In genomic region chr15:67838789-67839332, GRCh38 we compare ENCODE assay signal across 8 cellular contexts. TPM values are rescaled to one million over a fixed set of nuclear protein-coding genes. Genes with fewer than 3 reads are reported as not detected.
DNase-seq lines count a peak whose midpoint lies in the region; ATAC-seq and TF ChIP-seq lines count a peak whose summit lies in the region.

No MANE protein-coding gene starts in this region.

- H3K4me3 Mint-ChIP-seq in stimulated activated effector memory CD8-positive, alpha-beta T cell treated with anti-CD3 and anti-CD28 coated beads, Interleukin-12 subunit alpha, Interleukin-12 subunit beta, amount 100 ng/mL, for 72 hours, result peak overlapping the region; percentile 80

- 9% methylated on average over 25 of the region's 25 CpGs for WGBS in mammary epithelial cell (ENCODE audit: low coverage, missing lambda C conversion rate)

- no peaks in the 10 kb centered on the region for H3K9me3 ChIP-seq in mammary epithelial cell (replicated peaks; ENCODE audit: insufficient read depth, low read length)

- dilution Hi-C loops in mammary epithelial cell (cut with HindIII; ENCODE audit: low sequenced_read_pairs), result no loop called here

- intact Hi-C loops in mammary epithelial cell (cut with micrococcal nuclease) (loop anchor here (5.0 to 10.0 kb wide), 5 partner anchors 317 to 792 kb away; partner anchors contain the start of gene C15orf61), left colon (cut with DNase I, micrococcal nuclease) (loop anchor here in 1 of 2 donors (5.0 kb wide), 1 partner anchor 382 kb away; no protein-coding TSS in a partner anchor)

- H3K79me2 ChIP-seq in mammary epithelial cell (ENCODE audit: insufficient read depth, low read length), result no peaks in the 10 kb centered on the region

- in situ Hi-C loops in mammary epithelial cell (cut with MboI; ENCODE audit: low sequenced_read_pairs in 2 of 2), result loop anchor here (5.0 to 25.0 kb wide), 3 partner anchors 304 to 902 kb away; no protein-coding TSS in a partner anchor

- peaks cover 21% of the 10 kb centered on the region for H3K36me3 Mint-ChIP-seq in stimulated activated effector memory CD8-positive, alpha-beta T cell treated with anti-CD3 and anti-CD28 coated beads, Interleukin-12 subunit alpha, Interleukin-12 subunit beta, amount 100 ng/mL, for 72 hours

- H2AFZ ChIP-seq in mammary epithelial cell (ENCODE audit: low read depth, low read length), result peak overlapping the region; percentile 89

- CTCF ChIA-PET in mammary epithelial cell (lab: Charles Lee; ENCODE audit: low non-redundant PET), result interaction anchor here (0.5 kb wide), 1 partner anchor 894 kb away, joined by 4 read pairs; no protein-coding TSS in a partner anchor

- H3K27me3 ChIP-seq in mammary epithelial cell (ENCODE audit: insufficient read depth, low read length), result peaks cover 21% of the 10 kb centered on the region

- DNase-seq in NCI-H345 (lab: John Stamatoyannopoulos, UW) (peak; percentile 67), NCI-H345 treated with DMSO at 0.1 percent for 48 hours (lab: John Stamatoyannopoulos, UW; ENCODE audit: unreplicated experiment) (no peak), NCI-H69 (lab: John Stamatoyannopoulos, UW) (peak; percentile 75), mammary epithelial cell (peak; percentile 42), left colon (peak; percentile 53 to 70), kidney glomerular epithelial cell (lab: John Stamatoyannopoulos, UW) (no peak)
- no peak for DNase-seq in stimulated activated effector memory CD8-positive, alpha-beta T cell treated with anti-CD3 and anti-CD28 coated beads, Interleukin-12 subunit alpha, Interleukin-12 subunit beta, amount 100 ng/mL, for 72 hours (ENCODE audit: low spot score in 2 of 2)
- no peak for DNase-seq in stimulated activated CD4-positive, alpha-beta T cell treated with anti-CD3 and anti-CD28 coated beads, Interleukin-4, amount 100 ng/mL, for 1 hour

- H4K20me1 ChIP-seq in mammary epithelial cell (ENCODE audit: insufficient read depth, low read length), result no peaks in the 10 kb centered on the region

- no peaks in the 10 kb centered on the region for H3K9me3 Mint-ChIP-seq in stimulated activated effector memory CD8-positive, alpha-beta T cell treated with anti-CD3 and anti-CD28 coated beads, Interleukin-12 subunit alpha, Interleukin-12 subunit beta, amount 100 ng/mL, for 72 hours

- H3K36me3 ChIP-seq in mammary epithelial cell (ENCODE audit: insufficient read depth, low read length), result no peaks in the 10 kb centered on the region

- ATAC-seq in left colon, result peak; percentile 53
- no peak for ATAC-seq in stimulated activated effector memory CD8-positive, alpha-beta T cell treated with anti-CD3 and anti-CD28 coated beads, Interleukin-12 subunit alpha, Interleukin-12 subunit beta, amount 100 ng/mL, for 72 hours

- H3K4me3 ChIP-seq in mammary epithelial cell (replicated peaks in 1 of 3; ENCODE audit: insufficient read depth in 1 of 3, low read depth in 2 of 3, low read length in 3 of 3), result peak overlapping the region; percentile 27 to 74 (median 37)

- no peak for TF ChIP-seq CTCF in mammary epithelial cell (conservative IDR thresholded peaks at IDR 0.05 in 1 of 2, IDR thresholded peaks at IDR 0.05 in 1 of 2; ENCODE audit: extremely low read depth in 1 of 2, insufficient read depth in 1 of 2, low read depth in 1 of 2, low read length in 2 of 2)

- H3K9ac ChIP-seq in mammary epithelial cell (ENCODE audit: insufficient read depth, low read length), result no peak overlapping the region

- H3K4me2 ChIP-seq in mammary epithelial cell (ENCODE audit: insufficient read depth, low read depth, low read length), result peak overlapping the region; percentile 91

- peaks cover 39% of the 10 kb centered on the region for H3K4me1 ChIP-seq in mammary epithelial cell (ENCODE audit: insufficient read depth, low read length)

- peak overlapping the region; percentile 93 for H3K27ac ChIP-seq in mammary epithelial cell (ENCODE audit: insufficient read depth, low read depth, low read length)

- peak overlapping the region; percentile 99 for H3K27ac Mint-ChIP-seq in stimulated activated effector memory CD8-positive, alpha-beta T cell treated with anti-CD3 and anti-CD28 coated beads, Interleukin-12 subunit alpha, Interleukin-12 subunit beta, amount 100 ng/mL, for 72 hours

- H3K4me1 Mint-ChIP-seq in stimulated activated effector memory CD8-positive, alpha-beta T cell treated with anti-CD3 and anti-CD28 coated beads, Interleukin-12 subunit alpha, Interleukin-12 subunit beta, amount 100 ng/mL, for 72 hours, result peaks cover 45% of the 10 kb centered on the region

- BruUV-seq in mammary epithelial cell (replicated peaks; lab: Mats Ljungman, UMichigan), result no TSS peak

RNA-seq across cellular contexts. Expression of gene RNU6-1, which starts 1.0 kb away (rescaled TPM):
- total RNA-seq in mammary epithelial cell (not detected), left colon (not detected)
- not detected for polyA plus RNA-seq in mammary epithelial cell
- not detected for polyA minus RNA-seq in mammary epithelial cell

RNA-seq across cellular contexts. Expression of gene SKOR1, which starts 13.6 kb away (rescaled TPM):
- under 1 TPM in 1 of 2 donors, not detected in 1; under 0.01 TPM for total RNA-seq in mammary epithelial cell
- polyA plus RNA-seq in mammary epithelial cell, result 0.02 TPM
- not detected for polyA minus RNA-seq in mammary epithelial cell
- under 1 TPM; 0.47 to 0.49 TPM for total RNA-seq in left colon

Comparison
In these comparisons a context has a peak if more than half of its experiments do, and no peak if none do; other contexts are left out.
1. DNase-seq: peak in NCI-H345 (single experiment), NCI-H69 (single experiment), mammary epithelial cell (single experiment) and left colon (2 of 2); none in NCI-H345 treated with DMSO at 0.1 percent for 48 hours (single experiment), stimulated activated effector memory CD8-positive, alpha-beta T cell treated with anti-CD3 and anti-CD28 coated beads, Interleukin-12 subunit alpha, Interleukin-12 subunit beta, amount 100 ng/mL, for 72 hours (0 of 2), kidney glomerular epithelial cell (single experiment) and stimulated activated CD4-positive, alpha-beta T cell treated with anti-CD3 and anti-CD28 coated beads, Interleukin-4, amount 100 ng/mL, for 1 hour (single experiment).